Comparison of ENCODE assay signal across 1 cellular context in the genomic region with DNA sequence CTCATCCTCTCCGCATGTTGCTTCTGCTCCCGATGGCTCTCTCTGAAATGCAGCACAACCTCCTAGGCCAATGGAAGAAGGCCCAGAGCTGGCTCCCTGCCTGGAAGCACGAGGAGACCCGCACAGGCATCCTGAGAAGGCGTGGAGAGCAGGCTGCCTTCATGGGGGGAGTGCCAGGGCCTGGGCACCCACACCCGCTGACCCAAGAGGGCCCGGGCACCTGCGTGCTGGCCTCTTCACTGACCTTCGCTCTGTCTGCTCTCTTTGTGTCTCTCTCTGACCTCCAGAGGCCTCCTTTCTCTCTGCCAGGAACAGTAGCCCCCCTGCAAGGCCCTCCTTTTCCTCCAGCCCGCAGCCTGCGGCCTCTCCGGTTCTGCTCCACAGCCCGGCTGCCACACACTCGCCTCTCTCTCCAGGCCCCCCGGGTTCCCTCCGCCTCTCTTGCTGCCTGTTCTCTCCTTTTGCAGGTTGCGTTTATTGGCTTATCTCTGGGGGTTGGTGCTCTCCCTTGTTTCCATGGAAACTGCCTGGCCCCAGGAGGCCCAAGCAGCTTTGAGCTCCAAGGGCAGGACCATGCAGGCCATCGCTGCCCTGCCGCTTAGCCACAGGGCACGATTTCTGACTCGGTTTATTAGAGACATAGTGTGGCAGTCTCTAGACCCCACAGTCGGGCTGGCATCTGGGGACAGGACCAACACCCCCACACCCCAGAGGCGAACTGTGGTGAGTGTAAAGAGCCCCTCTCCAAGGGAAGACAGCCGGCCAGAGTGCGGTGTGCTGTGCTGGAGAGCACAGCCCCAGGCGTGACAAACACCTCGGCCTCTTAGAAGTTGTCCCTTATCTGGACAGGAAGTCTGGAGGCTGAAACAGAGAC.
TF ChIP-seq lines count a peak whose summit lies in the region.

No MANE protein-coding gene starts in this region.

TF ChIP-seq in GM23338, 12 proteins besides CTCF, POLR2A, EP300 and RAD21 (continued from another document):
- TF ChIP-seq, protein P1, sequence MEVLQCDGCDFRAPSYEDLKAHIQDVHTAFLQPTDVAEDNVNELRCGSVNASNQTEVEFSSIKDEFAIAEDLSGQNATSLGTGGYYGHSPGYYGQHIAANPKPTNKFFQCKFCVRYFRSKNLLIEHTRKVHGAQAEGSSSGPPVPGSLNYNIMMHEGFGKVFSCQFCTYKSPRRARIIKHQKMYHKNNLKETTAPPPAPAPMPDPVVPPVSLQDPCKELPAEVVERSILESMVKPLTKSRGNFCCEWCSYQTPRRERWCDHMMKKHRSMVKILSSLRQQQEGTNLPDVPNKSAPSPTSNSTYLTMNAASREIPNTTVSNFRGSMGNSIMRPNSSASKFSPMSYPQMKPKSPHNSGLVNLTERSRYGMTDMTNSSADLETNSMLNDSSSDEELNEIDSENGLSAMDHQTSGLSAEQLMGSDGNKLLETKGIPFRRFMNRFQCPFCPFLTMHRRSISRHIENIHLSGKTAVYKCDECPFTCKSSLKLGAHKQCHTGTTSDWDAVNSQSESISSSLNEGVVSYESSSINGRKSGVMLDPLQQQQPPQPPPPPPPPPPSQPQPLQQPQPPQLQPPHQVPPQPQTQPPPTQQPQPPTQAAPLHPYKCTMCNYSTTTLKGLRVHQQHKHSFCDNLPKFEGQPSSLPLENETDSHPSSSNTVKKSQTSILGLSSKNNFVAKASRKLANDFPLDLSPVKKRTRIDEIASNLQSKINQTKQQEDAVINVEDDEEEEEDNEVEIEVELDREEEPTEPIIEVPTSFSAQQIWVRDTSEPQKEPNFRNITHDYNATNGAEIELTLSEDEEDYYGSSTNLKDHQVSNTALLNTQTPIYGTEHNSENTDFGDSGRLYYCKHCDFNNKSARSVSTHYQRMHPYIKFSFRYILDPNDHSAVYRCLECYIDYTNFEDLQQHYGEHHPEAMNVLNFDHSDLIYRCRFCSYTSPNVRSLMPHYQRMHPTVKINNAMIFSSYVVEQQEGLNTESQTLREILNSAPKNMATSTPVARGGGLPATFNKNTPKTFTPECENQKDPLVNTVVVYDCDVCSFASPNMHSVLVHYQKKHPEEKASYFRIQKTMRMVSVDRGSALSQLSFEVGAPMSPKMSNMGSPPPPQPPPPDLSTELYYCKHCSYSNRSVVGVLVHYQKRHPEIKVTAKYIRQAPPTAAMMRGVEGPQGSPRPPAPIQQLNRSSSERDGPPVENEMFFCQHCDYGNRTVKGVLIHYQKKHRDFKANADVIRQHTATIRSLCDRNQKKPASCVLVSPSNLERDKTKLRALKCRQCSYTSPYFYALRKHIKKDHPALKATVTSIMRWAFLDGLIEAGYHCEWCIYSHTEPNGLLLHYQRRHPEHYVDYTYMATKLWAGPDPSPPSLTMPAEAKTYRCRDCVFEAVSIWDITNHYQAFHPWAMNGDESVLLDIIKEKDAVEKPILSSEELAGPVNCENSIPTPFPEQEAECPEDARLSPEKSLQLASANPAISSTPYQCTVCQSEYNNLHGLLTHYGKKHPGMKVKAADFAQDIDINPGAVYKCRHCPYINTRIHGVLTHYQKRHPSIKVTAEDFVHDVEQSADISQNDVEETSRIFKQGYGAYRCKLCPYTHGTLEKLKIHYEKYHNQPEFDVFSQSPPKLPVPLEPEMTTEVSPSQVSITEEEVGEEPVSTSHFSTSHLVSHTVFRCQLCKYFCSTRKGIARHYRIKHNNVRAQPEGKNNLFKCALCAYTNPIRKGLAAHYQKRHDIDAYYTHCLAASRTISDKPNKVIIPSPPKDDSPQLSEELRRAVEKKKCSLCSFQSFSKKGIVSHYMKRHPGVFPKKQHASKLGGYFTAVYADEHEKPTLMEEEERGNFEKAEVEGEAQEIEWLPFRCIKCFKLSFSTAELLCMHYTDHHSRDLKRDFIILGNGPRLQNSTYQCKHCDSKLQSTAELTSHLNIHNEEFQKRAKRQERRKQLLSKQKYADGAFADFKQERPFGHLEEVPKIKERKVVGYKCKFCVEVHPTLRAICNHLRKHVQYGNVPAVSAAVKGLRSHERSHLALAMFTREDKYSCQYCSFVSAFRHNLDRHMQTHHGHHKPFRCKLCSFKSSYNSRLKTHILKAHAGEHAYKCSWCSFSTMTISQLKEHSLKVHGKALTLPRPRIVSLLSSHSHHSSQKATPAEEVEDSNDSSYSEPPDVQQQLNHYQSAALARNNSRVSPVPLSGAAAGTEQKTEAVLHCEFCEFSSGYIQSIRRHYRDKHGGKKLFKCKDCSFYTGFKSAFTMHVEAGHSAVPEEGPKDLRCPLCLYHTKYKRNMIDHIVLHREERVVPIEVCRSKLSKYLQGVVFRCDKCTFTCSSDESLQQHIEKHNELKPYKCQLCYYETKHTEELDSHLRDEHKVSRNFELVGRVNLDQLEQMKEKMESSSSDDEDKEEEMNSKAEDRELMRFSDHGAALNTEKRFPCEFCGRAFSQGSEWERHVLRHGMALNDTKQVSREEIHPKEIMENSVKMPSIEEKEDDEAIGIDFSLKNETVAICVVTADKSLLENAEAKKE (CRISPR knock-in tag; IDR thresholded peaks at IDR 0.05) = no peak
- no peak for TF ChIP-seq CREB1 (CRISPR knock-in tag; IDR thresholded peaks at IDR 0.05; ENCODE audit: low read depth)
- no peak for TF ChIP-seq ZNF331 (CRISPR knock-in tag; IDR thresholded peaks at IDR 0.05; ENCODE audit: low read depth)
- TF ChIP-seq ETS1 (IDR thresholded peaks at IDR 0.05) = no peak
- TF ChIP-seq EZH2 (IDR thresholded peaks at IDR 0.05; ENCODE audit: low read depth, unreplicated experiment) = no peak
